ENCODE assay signal across 8 cellular contexts in the genomic region with DNA sequence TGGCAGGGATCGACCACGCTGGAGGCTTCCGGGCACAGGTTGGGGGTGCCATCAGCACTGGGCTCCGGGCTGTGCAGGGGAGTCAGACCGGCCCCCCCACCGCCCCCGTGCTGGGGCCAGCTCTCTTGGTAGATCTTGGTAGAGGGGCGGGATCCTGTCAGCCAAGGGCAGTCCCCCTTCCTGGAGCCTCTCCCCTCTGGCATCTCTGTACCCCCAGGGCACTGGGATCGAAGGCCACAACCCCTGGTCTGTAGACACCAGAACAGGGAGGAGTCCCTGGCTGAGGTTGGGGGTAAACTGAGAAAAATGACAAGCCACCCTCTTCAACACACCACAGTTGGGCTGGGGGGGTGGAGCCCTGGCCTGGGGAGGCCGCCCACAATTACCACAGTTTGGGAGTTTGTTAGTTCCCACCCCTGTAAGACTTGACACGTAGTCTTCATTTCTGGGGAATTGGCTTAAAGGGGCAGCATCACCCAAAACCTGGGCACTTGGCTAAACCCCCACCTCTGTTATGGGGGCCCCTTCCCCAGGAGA. TPM values are rescaled to one million over a fixed set of nuclear protein-coding genes. Genes with fewer than 3 reads are reported as not detected.
DNase-seq lines count a peak whose midpoint lies in the region; ATAC-seq and TF ChIP-seq lines count a peak whose summit lies in the region.

No MANE protein-coding gene starts in this region.

- TF ChIP-seq POLR2A in esophagus muscularis mucosa (IDR thresholded peaks at IDR 0.05; ENCODE audit: low read depth) = no peak

- no peaks in the 10 kb centered on the region for H3K27me3 Mint-ChIP-seq in Caco-2 (ENCODE audit: insufficient read depth, unreplicated experiment)

- peak overlapping the region; percentile 61 for H3K9ac ChIP-seq in parathyroid adenoma

- H3K27me3 ChIP-seq in Caco-2 (replicated peaks; ENCODE audit: control insufficient read depth, insufficient read depth, low read length) = no peaks in the 10 kb centered on the region
- peaks cover 0 to 5% (median 0%) of the 10 kb centered on the region in 4 donors for H3K27me3 ChIP-seq in esophagus muscularis mucosa
- no peaks in the 10 kb centered on the region for H3K27me3 ChIP-seq in parathyroid adenoma (ENCODE audit: control insufficient read depth, insufficient read depth, low read length)

- CTCF ChIA-PET in Caco-2 (lab: Charles Lee) = interaction anchor here (0.6 to 2.9 kb wide), 7 partner anchors 11 to 126 kb away, joined by 3 to 28 read pairs (median 12); partner anchors contain the start of gene URM1

- H3K27ac ChIP-seq in esophagus muscularis mucosa (replicated peaks in 1 of 4) (peak overlapping the region; percentile 77 to 91 (median 81)), parathyroid adenoma (peak overlapping the region; percentile 11)

- POLR2A ChIA-PET in Caco-2 (lab: Charles Lee) = no interaction called here

- WGBS in esophagus muscularis mucosa = 48% methylated on average over 3 of the region's 11 CpGs

- DNase-seq in Caco-2 (no peak), RKO (ENCODE audit: low spot score) (peak; percentile 72), esophagus muscularis mucosa (ENCODE audit: extremely low spot score) (no peak), UCSD-AML1 (lab: John Stamatoyannopoulos, UW; ENCODE audit: unreplicated experiment) (no peak)

- peak overlapping the region; percentile 75 for H3K4me3 Mint-ChIP-seq in Caco-2 (ENCODE audit: unreplicated experiment)

- TF ChIP-seq CTCF in Caco-2 (IDR thresholded peaks at IDR 0.05; ENCODE audit: insufficient read depth in 1 of 2, low read depth in 1 of 2, low read length in 1 of 2, severe bottlenecking in 1 of 2, unreplicated experiment in 1 of 2) (no peak), esophagus muscularis mucosa (IDR thresholded peaks at IDR 0.05) (no peak), parathyroid adenoma (IDR thresholded peaks at IDR 0.05) (no peak)

- TF ChIP-seq EP300 in esophagus muscularis mucosa (IDR thresholded peaks at IDR 0.05) = no peak

- H2AFZ ChIP-seq in parathyroid adenoma = peak overlapping the region; percentile 93

- no peaks in the 10 kb centered on the region for H3K9me3 Mint-ChIP-seq in Caco-2 (ENCODE audit: unreplicated experiment)

- H3K4me3 ChIP-seq in Caco-2 (ENCODE audit: low read depth, low read length) (peak overlapping the region; percentile 78), esophagus muscularis mucosa (peak overlapping the region; percentile 87 to 100 (median 94)), parathyroid adenoma (ENCODE audit: low read depth, low read length) (peak overlapping the region; percentile 91)

- peak overlapping the region; percentile 96 for H3K4me2 ChIP-seq in parathyroid adenoma (ENCODE audit: low read length)

- H3K36me3 Mint-ChIP-seq in Caco-2 (ENCODE audit: insufficient read depth, unreplicated experiment) = peaks cover 6% of the 10 kb centered on the region

- no peaks in the 10 kb centered on the region for H3K79me2 ChIP-seq in parathyroid adenoma

- intact Hi-C loops in Caco-2 (cut with micrococcal nuclease; ENCODE audit: unreplicated experiment) = loop anchor here (2.0 kb wide), 1 partner anchor 59 kb away; no protein-coding TSS in a partner anchor
- intact Hi-C loops in esophagus muscularis mucosa (cut with DNase I) = no loop called here

- no peaks in the 10 kb centered on the region for H3K36me3 ChIP-seq in Caco-2 (ENCODE audit: control insufficient read depth, insufficient read depth, low read length)
- peaks cover 0 to 33% (median 13%) of the 10 kb centered on the region in 4 donors for H3K36me3 ChIP-seq in esophagus muscularis mucosa
- H3K36me3 ChIP-seq in parathyroid adenoma (ENCODE audit: control insufficient read depth, insufficient read depth, low read length) = no peaks in the 10 kb centered on the region

- H3K27ac Mint-ChIP-seq in Caco-2 (ENCODE audit: unreplicated experiment) = no peak overlapping the region

- H3K4me1 ChIP-seq in Caco-2 (peaks cover 22% of the 10 kb centered on the region), esophagus muscularis mucosa (peaks cover 15 to 31% (median 28%) of the 10 kb centered on the region in 4 donors), parathyroid adenoma (peaks cover 7% of the 10 kb centered on the region)

- H3K9me3 ChIP-seq in Caco-2 = no peaks in the 10 kb centered on the region
- no peaks in the 10 kb centered on the region for H3K9me3 ChIP-seq in esophagus muscularis mucosa
- H3K9me3 ChIP-seq in parathyroid adenoma (ENCODE audit: control insufficient read depth, low read length) = no peaks in the 10 kb centered on the region

- H3K4me1 Mint-ChIP-seq in Caco-2 (ENCODE audit: low read depth, unreplicated experiment) = peaks cover 2% of the 10 kb centered on the region

- BruUV-seq in Caco-2 (replicated peaks; lab: Mats Ljungman, UMichigan) = no TSS peak

- ATAC-seq in GM18519 (IDR thresholded peaks at IDR 0.05; ENCODE audit: low FRiP score, unreplicated experiment) (no peak), GM19324 (IDR thresholded peaks at IDR 0.05; ENCODE audit: low FRiP score, unreplicated experiment) (no peak), HG02870 (IDR thresholded peaks at IDR 0.05; ENCODE audit: unreplicated experiment) (no peak)

RNA-seq across cellular contexts. Expression of gene CERCAM, which starts 0.9 kb away (rescaled TPM):
- 12.3 and 18.7 TPM in 2 replicates for total RNA-seq in Caco-2 (2022)
- total RNA-seq in esophagus muscularis mucosa = 10 to 100 TPM; 21.7 to 31.0 (median 27.5) TPM

RNA-seq across cellular contexts. Expression of gene ODF2, which starts 34.3 kb away (rescaled TPM):
- total RNA-seq in Caco-2 (2022) = 34.6 and 34.9 TPM in 2 replicates
- total RNA-seq in esophagus muscularis mucosa = 10 to 100 TPM; 18.1 to 34.3 (median 23.0) TPM

RNA-seq across cellular contexts. Expression of gene URM1, which starts 50.4 kb away (rescaled TPM):
- total RNA-seq in Caco-2 (2022) = 55.9 and 62.7 TPM in 2 replicates
- total RNA-seq in esophagus muscularis mucosa = 10 to 100 TPM; 25.3 to 36.8 (median 28.3) TPM
